23 cellular contexts compared by ENCODE assay signal in the genomic region with DNA sequence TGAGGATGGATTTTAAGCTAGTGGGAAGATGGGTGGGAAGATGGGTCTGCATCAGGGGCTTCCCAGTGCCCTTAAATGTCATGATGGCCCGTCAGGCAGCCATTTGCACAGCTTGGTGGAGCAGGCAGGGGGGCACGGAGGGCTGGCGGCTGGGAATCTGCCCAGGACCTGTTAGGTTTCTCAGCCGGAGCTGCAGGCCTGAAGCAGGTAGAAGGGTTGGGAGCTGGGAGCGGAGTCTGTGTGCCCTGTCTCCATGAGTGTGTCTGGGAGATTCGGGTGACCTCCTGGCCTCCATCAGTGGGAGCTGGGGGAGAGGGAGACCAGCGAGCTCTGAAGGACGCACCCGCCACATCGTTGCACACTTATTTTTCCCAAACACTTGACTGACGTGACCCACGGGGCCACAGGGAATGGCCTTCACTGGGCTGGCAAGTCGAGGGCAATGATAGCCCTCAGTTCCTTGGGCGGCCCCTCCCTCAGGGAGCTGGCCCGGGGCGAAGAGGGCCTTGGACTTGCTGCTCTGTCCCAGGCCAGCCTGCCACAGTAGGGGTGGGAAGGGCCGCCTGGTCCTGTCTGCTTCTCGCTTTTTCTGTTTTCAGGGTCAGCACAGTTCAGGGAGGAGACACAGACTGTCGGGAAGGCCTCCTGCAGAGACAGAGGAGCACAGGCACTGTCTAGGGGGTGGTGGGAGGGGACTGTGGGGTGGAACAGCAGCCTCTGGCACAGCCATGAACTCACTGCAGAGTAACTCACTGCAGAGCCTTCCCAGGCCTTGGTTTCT.
DNase-seq lines count a peak whose midpoint lies in the region; ATAC-seq, FAIRE-seq and TF ChIP-seq lines count a peak whose summit lies in the region.
"Had no signal": no experiment of that assay in that cellular context is flagged by ENCODE, and none has a peak within 500 bp of the region (broad histone marks: within the 10 kb centered on the region; RNA-seq: fewer than 3 reads in every experiment).

No MANE protein-coding gene starts in this region.

- peaks cover 10% of the 10 kb centered on the region for H3K27me3 ChIP-seq in astrocyte (ENCODE audit: insufficient read depth, low read length)
- no peaks in the 10 kb centered on the region for H3K27me3 ChIP-seq in testis
- H3K27me3 ChIP-seq: SJCRH30 had no signal

- intact Hi-C loops in testis (cut with DNase I; ENCODE audit: low total_unique reads), result no loop called here
- intact Hi-C loops in Right ventricle myocardium superior (cut with DNase I), result no loop called here

- H3K36me3 Mint-ChIP-seq in astrocyte (ENCODE audit: low read depth, unreplicated experiment) (peaks cover 2% of the 10 kb centered on the region), nephron (ENCODE audit: low read depth) (no peaks in the 10 kb centered on the region)
- H3K36me3 Mint-ChIP-seq: CD8-positive, alpha-beta memory T cell had no signal

- no peak overlapping the region for H3K4me3 ChIP-seq in astrocyte (ENCODE audit: insufficient read depth, low read depth, low read length)
- H3K4me3 ChIP-seq in testis, result no peak overlapping the region
- H3K4me3 ChIP-seq: PC-9, SJCRH30 had no signal

- H3K27ac Mint-ChIP-seq in astrocyte (ENCODE audit: unreplicated experiment), result peak overlapping the region; percentile 70
- H3K27ac Mint-ChIP-seq in nephron, result peak overlapping the region; percentile 16 to 36 (median 31)
- H3K27ac Mint-ChIP-seq: CD8-positive, alpha-beta memory T cell had no signal

- DNase-seq in ELF-1 (ENCODE audit: low read depth, low spot score) (peak; percentile 34), astrocyte (ENCODE audit: low read depth) (no peak), testis (peak; percentile 85), Right ventricle myocardium superior (no peak), GF-D8 (lab: John Stamatoyannopoulos, UW) (no peak)
- DNase-seq: Calu3; CD8-positive, alpha-beta memory T cell; DMS153; GOT3; HCEC 1CT; IMR-90; MV-4-11; NCI-H1105 treated with DMSO at 0.1 percent for 48 hours; NCI-H2029 treated with DMSO at 0.1 percent for 48 hours; NCI-H226; NCI-H510A treated with DMSO at 0.1 percent for 48 hours; NCI-H748 treated with DMSO at 0.1 percent for 48 hours; PC-9; SJCRH30 had no signal

- H3K4me1 ChIP-seq in astrocyte (ENCODE audit: insufficient read depth, low read length) (no peaks in the 10 kb centered on the region), testis (peaks cover 56% of the 10 kb centered on the region)
- H3K4me1 ChIP-seq: SJCRH30 had no signal

- TF ChIP-seq POLR2A in testis (IDR thresholded peaks at IDR 0.05), result no peak

- no peak overlapping the region for H3K9ac ChIP-seq in astrocyte (ENCODE audit: low read length)
- H3K9ac ChIP-seq: KMS-11 had no signal

- H4K20me1 ChIP-seq in astrocyte (ENCODE audit: insufficient read depth, low read length), result no peaks in the 10 kb centered on the region

- ATAC-seq in Right ventricle myocardium superior (ENCODE audit: poor library complexity), result no peak
- ATAC-seq in GM18868 (IDR thresholded peaks at IDR 0.05; ENCODE audit: unreplicated experiment), result no peak

- H3K9me3 Mint-ChIP-seq in astrocyte (ENCODE audit: unreplicated experiment) (no peaks in the 10 kb centered on the region), nephron (no peaks in the 10 kb centered on the region)
- H3K9me3 Mint-ChIP-seq: CD8-positive, alpha-beta memory T cell had no signal

- H3K4me3 Mint-ChIP-seq in astrocyte (ENCODE audit: unreplicated experiment) (no peak overlapping the region), nephron (no peak overlapping the region)
- H3K4me3 Mint-ChIP-seq: CD8-positive, alpha-beta memory T cell had no signal

- no peak overlapping the region for H3K4me2 ChIP-seq in astrocyte (ENCODE audit: low read length)
- H3K4me2 ChIP-seq: KMS-11, PC-9 had no signal

- 63 to 69% methylated on average over 10 to 18 of the region's 19 CpGs for WGBS in testis, 2 donors

- H3K79me2 ChIP-seq in astrocyte (ENCODE audit: insufficient read depth, low read length), result no peaks in the 10 kb centered on the region

- H3K36me3 ChIP-seq in astrocyte (ENCODE audit: insufficient read depth, low read length) (no peaks in the 10 kb centered on the region), testis (ENCODE audit: low read depth, missing control alignments) (no peaks in the 10 kb centered on the region)
- H3K36me3 ChIP-seq: SJCRH30 had no signal

- no peak overlapping the region for H2AFZ ChIP-seq in astrocyte (ENCODE audit: low read depth, low read length)
- H2AFZ ChIP-seq: PC-9 had no signal

- H3K27me3 Mint-ChIP-seq in astrocyte (ENCODE audit: low read depth, unreplicated experiment), result peaks cover 54% of the 10 kb centered on the region
- no peaks in the 10 kb centered on the region for H3K27me3 Mint-ChIP-seq in nephron (ENCODE audit: low read depth)

- H3K9me3 ChIP-seq in astrocyte (ENCODE audit: insufficient read depth, low read depth, low read length) (no peaks in the 10 kb centered on the region), testis (no peaks in the 10 kb centered on the region)
- H3K9me3 ChIP-seq: SJCRH30 had no signal

- no peak for FAIRE-seq in astrocyte (lab: Jason Lieb, UNC)

- no peak for TF ChIP-seq CTCF in astrocyte (IDR thresholded peaks at IDR 0.05; ENCODE audit: insufficient read depth, low read depth, low read length)
- TF ChIP-seq CTCF in nephron (IDR thresholded peaks at IDR 0.05; ENCODE audit: unreplicated experiment in 3 of 3), result no peak
- no peak for TF ChIP-seq CTCF in testis (IDR thresholded peaks at IDR 0.05)

- no peak overlapping the region for H3K27ac ChIP-seq in astrocyte (ENCODE audit: low read depth, low read length)
- H3K27ac ChIP-seq in testis, result peak overlapping the region in 1 of 2 donors; percentile 20
- H3K27ac ChIP-seq: C4-2B, KMS-11, PC-9, SJCRH30 had no signal

- H3K4me1 Mint-ChIP-seq in astrocyte (ENCODE audit: low read depth, unreplicated experiment) (peaks cover 9% of the 10 kb centered on the region), nephron (peaks cover 25% of the 10 kb centered on the region)
- H3K4me1 Mint-ChIP-seq: CD8-positive, alpha-beta memory T cell had no signal

Comparison
In these comparisons a context has a peak if more than half of its experiments do, and no peak if none do; other contexts are left out.
1. DNase-seq: peak in ELF-1 (single experiment) and testis (single experiment); none in astrocyte (single experiment), Right ventricle myocardium superior (single experiment) and GF-D8 (single experiment).